8 cellular contexts compared by ENCODE assay signal in genomic region chr7:82677493-82677892, GRCh38.
DNase-seq lines count a peak whose midpoint lies in the region; ATAC-seq, FAIRE-seq and TF ChIP-seq lines count a peak whose summit lies in the region.

No MANE protein-coding gene starts in this region.

- H3K4me1 ChIP-seq in SJCRH30 = peaks cover 16% of the 10 kb centered on the region

- H3K4me3 ChIP-seq in SJCRH30 (no peak overlapping the region), bronchial epithelial cell (ENCODE audit: low read depth, low read length) (no peak overlapping the region)

- H3K27ac ChIP-seq in SJCRH30 = peak overlapping the region; percentile 14; the same call in 1 of the 2 replicates

- ATAC-seq in GM21576 (IDR thresholded peaks at IDR 0.05; ENCODE audit: unreplicated experiment) = peak; percentile 67

- no peak for FAIRE-seq in bronchial epithelial cell (lab: Jason Lieb, UNC)
- no peak for FAIRE-seq in urothelium cell line (lab: Jason Lieb, UNC)

- DNase-seq in Daoy (ENCODE audit: low read depth) (peak; percentile 42), SJCRH30 (peak; percentile 56 to 61), bronchial epithelial cell (ENCODE audit: low read depth) (peak; percentile 4), urothelium cell line (ENCODE audit: low spot score) (peak; percentile 64), NCI-H2196 (lab: John Stamatoyannopoulos, UW; ENCODE audit: unreplicated experiment) (no peak), GM19238 (ENCODE audit: insufficient read length, low spot score) (no peak), amniotic stem cell (lab: John Stamatoyannopoulos, UW) (no peak)

- no peak for TF ChIP-seq CTCF in bronchial epithelial cell (IDR thresholded peaks at IDR 0.05; ENCODE audit: insufficient read depth, low read length, severe bottlenecking)

- H3K27me3 ChIP-seq in SJCRH30 = no peaks in the 10 kb centered on the region
- H3K27me3 ChIP-seq in bronchial epithelial cell (ENCODE audit: control insufficient read depth, insufficient read depth, low read length) = no peaks in the 10 kb centered on the region

- no peaks in the 10 kb centered on the region for H3K9me3 ChIP-seq in SJCRH30 (replicated peaks)

- H3K36me3 ChIP-seq in SJCRH30 = no peaks in the 10 kb centered on the region
- H3K36me3 ChIP-seq in bronchial epithelial cell (ENCODE audit: control insufficient read depth, insufficient read depth, low read length) = no peaks in the 10 kb centered on the region

Comparison
In these comparisons a context has a peak if more than half of its experiments do, and no peak if none do; other contexts are left out.
1. DNase-seq: peak in Daoy (single experiment), SJCRH30 (2 of 2), bronchial epithelial cell (single experiment) and urothelium cell line (single experiment); none in NCI-H2196 (single experiment), GM19238 (single experiment) and amniotic stem cell (single experiment).